ENCODE assay signal across 8 cellular contexts in genomic region chr20:38165089-38165965, GRCh38. TPM values are rescaled to one million over a fixed set of nuclear protein-coding genes. Genes with fewer than 3 reads are reported as not detected.
DNase-seq lines count a peak whose midpoint lies in the region; ATAC-seq, FAIRE-seq and TF ChIP-seq lines count a peak whose summit lies in the region.

TGM2 (minus strand) TSS chr20:38165270; CDS start chr20:38165198, 72 bp downstream.

- peak; percentile 88 for TF ChIP-seq CTCF in A549 (IDR thresholded peaks at IDR 0.05)

- no peaks in the 10 kb centered on the region for H3K9me3 ChIP-seq in A549

- no peaks in the 10 kb centered on the region for H3K36me3 Mint-ChIP-seq in activated naive CD4-positive, alpha-beta T cell treated with anti-CD3 and anti-CD28 coated beads, Interleukin-2, amount 50 U/mL, for 72 hours

- ATAC-seq in A549 (peak; percentile 68 to 88), GM18519 (IDR thresholded peaks at IDR 0.05; ENCODE audit: low FRiP score, unreplicated experiment) (peak; percentile 46), HG03520 (IDR thresholded peaks at IDR 0.05; ENCODE audit: unreplicated experiment) (peak; percentile 65), Right ventricle myocardium superior (ENCODE audit: poor library complexity) (peak; percentile 90)
- peak; percentile 74 to 89 for ATAC-seq in activated naive CD4-positive, alpha-beta T cell treated with anti-CD3 and anti-CD28 coated beads, Interleukin-2, amount 50 U/mL, for 72 hours

- TF ChIP-seq RAD21 in A549 (conservative IDR thresholded peaks at IDR 0.05 in 1 of 2, IDR thresholded peaks at IDR 0.05 in 1 of 2) = peak; percentile 80 to 93

- TF ChIP-seq EP300 in A549 (IDR thresholded peaks at IDR 0.05) = no peak

- no peaks in the 10 kb centered on the region for H3K9me3 Mint-ChIP-seq in activated naive CD4-positive, alpha-beta T cell treated with anti-CD3 and anti-CD28 coated beads, Interleukin-2, amount 50 U/mL, for 72 hours

- FAIRE-seq in A549 (lab: Jason Lieb, UNC) = no peak

- peak; percentile 89 for TF ChIP-seq POLR2A in A549 (IDR thresholded peaks at IDR 0.05; ENCODE audit: low read length)

- H3K27ac Mint-ChIP-seq in activated naive CD4-positive, alpha-beta T cell treated with anti-CD3 and anti-CD28 coated beads, Interleukin-2, amount 50 U/mL, for 72 hours = no peak within 1 kb of the TSS

- POLR2A ChIA-PET in A549 (lab: Yijun Ruan, JAX) = interaction anchor here (1.0 kb wide), 1 partner anchor 54 kb away, joined by 3 read pairs; no protein-coding TSS in a partner anchor

- 43% methylated on average over 12 of the region's 46 CpGs for WGBS in A549 (ENCODE audit: missing lambda C conversion rate)

- peak within 1 kb of the TSS; percentile 84 for H3K4me2 ChIP-seq in A549

- H3K4me1 ChIP-seq in A549 = peaks cover 84% of the 10 kb centered on the region

- peak within 1 kb of the TSS; percentile 62 for H3K4me3 ChIP-seq in A549

- intact Hi-C loops in Right ventricle myocardium superior (cut with DNase I) (loop anchor here (2.0 to 5.0 kb wide), 2 partner anchors 52 to 93 kb away; no protein-coding TSS in a partner anchor), posterior vena cava (cut with DNase I) (loop anchor here in 1 of 2 donors (5.0 kb wide), 1 partner anchor 103 kb away; no protein-coding TSS in a partner anchor)

- DNase-seq in A549 (ENCODE audit: low read depth in 1 of 2, low spot score in 1 of 2) = peak; percentile 73 to 86
- peak; percentile 92 for DNase-seq in RPMI7951 (ENCODE audit: low read depth)
- peak in 1 of 2 donors; percentile 64 for DNase-seq in activated naive CD4-positive, alpha-beta T cell treated with anti-CD3 and anti-CD28 coated beads, Interleukin-2, amount 50 U/mL, for 72 hours (ENCODE audit: low spot score in 2 of 2)
- DNase-seq in Right ventricle myocardium superior = peak; percentile 88
- DNase-seq in posterior vena cava (ENCODE audit: low spot score) = peak; percentile 92
- DNase-seq in globus pallidus (ENCODE audit: low spot score) = no peak

- CTCF ChIA-PET in A549 (lab: Yijun Ruan, JAX) = interaction anchor here (0.8 to 32.6 kb wide), 29 partner anchors 8 to 601 kb away, joined by 3 to 818 read pairs (median 5); no protein-coding TSS in a partner anchor

- peak within 1 kb of the TSS; percentile 91 to 93 for H3K27ac ChIP-seq in A549

TF ChIP-seq in A549, 52 proteins besides CTCF, POLR2A, EP300 and RAD21:
- TF ChIP-seq BCL3 (IDR thresholded peaks at IDR 0.05) (peak; percentile 82; the same call in 2 of the 3 replicates), SMC3 (IDR thresholded peaks at IDR 0.05) (peak; percentile 94), RCOR1 (IDR thresholded peaks at IDR 0.05; ENCODE audit: low read depth, low read length) (no peak), FOSL2 (IDR thresholded peaks at IDR 0.05) (no peak), FOSL2 (CRISPR knock-in tag; IDR thresholded peaks at IDR 0.05) (peak; percentile 16; the same call in 1 of the 2 replicates), FOSB (CRISPR knock-in tag; IDR thresholded peaks at IDR 0.05) (no peak), ZFP36 (IDR thresholded peaks at IDR 0.05; ENCODE audit: borderline replicate concordance, partially characterized antibody) (no peak), GATA3 (IDR thresholded peaks at IDR 0.05; ENCODE audit: borderline replicate concordance) (no peak), JUN (IDR thresholded peaks at IDR 0.05) (peak; percentile 54 to 95; a peak in 3 of 5 replicates), CBX8 (IDR thresholded peaks at IDR 0.05) (no peak)
- TF ChIP-seq, protein P1, sequence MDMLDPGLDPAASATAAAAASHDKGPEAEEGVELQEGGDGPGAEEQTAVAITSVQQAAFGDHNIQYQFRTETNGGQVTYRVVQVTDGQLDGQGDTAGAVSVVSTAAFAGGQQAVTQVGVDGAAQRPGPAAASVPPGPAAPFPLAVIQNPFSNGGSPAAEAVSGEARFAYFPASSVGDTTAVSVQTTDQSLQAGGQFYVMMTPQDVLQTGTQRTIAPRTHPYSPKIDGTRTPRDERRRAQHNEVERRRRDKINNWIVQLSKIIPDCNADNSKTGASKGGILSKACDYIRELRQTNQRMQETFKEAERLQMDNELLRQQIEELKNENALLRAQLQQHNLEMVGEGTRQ (IDR thresholded peaks at IDR 0.05) = no peak

RNA-seq across cellular contexts. Expression of gene TGM2, which starts in this region (rescaled TPM):
- 173 TPM in 2 replicates for polyA plus RNA-seq in A549 (2011; rRNA removed)
- 164 and 192 TPM in 2 replicates for polyA plus RNA-seq in A549 (2012; cell fraction: cytosol; rRNA removed)
- 241 and 325 TPM in 2 replicates for polyA plus RNA-seq in A549 (2012; cell fraction: nucleus; rRNA removed)
- polyA plus RNA-seq in A549 (2017; fragmentation: RNase III; extraction: RNeasy Plus Mini Kit Qiagen cat#74134 plus additional on column Dnase treatment) = 348 to 469 TPM (median 441 TPM) in 3 replicates
- 181 and 216 TPM in 2 replicates for polyA minus RNA-seq in A549 (2011; rRNA and poly(A)+ RNA removed)
- total RNA-seq in RPMI7951 (2014; rRNA removed; shearing (Covaris generic)) = 650 and 793 TPM in 2 replicates
- under 1 TPM in 1 of 2 donors, not detected in 1; 0.10 TPM for total RNA-seq in activated naive CD4-positive, alpha-beta T cell treated with anti-CD3 and anti-CD28 coated beads, Interleukin-2, amount 50 U/mL, for 72 hours
- 469 TPM for total RNA-seq in Right ventricle myocardium superior
- 100 to 1,000 TPM; 442 to 500 TPM for total RNA-seq in posterior vena cava

Comparison
In these comparisons a context has a peak if more than half of its experiments do, and no peak if none do; other contexts are left out.
1. RNA of gene TGM2 (total RNA-seq): 650 to 793 TPM in RPMI7951, 442 to 500 TPM in posterior vena cava and 469 TPM in Right ventricle myocardium superior (single experiment); 0.10 TPM in activated naive CD4-positive, alpha-beta T cell treated with anti-CD3 and anti-CD28 coated beads, Interleukin-2, amount 50 U/mL, for 72 hours; every median in the first group is over 100 times any median in the second.
2. Peak in ATAC-seq in activated naive CD4-positive, alpha-beta T cell treated with anti-CD3 and anti-CD28 coated beads, Interleukin-2, amount 50 U/mL, for 72 hours; RNA of the gene not detected or under 1 TPM.
3. Peak in every context shown above with its lines, with median percentiles within 50 percentile points of each other: ATAC-seq.